Comparison of ENCODE assay signal across 1 cellular context in genomic region chr16:1677942-1678499, GRCh38.
A peak's percentile ranks its signal among the peaks of the same experiment; 100 is the strongest.
TF ChIP-seq lines count a peak whose summit lies in the region.

Gene JPT2 (plus strand): TSS chr16:1678279. CDS start chr16:1678313, 34 bp downstream.

TF ChIP-seq in HepG2, 621 proteins besides CTCF, POLR2A, EP300 and RAD21 (continued from another document and continues in another):
- TF ChIP-seq SKIL (CRISPR knock-in tag; IDR thresholded peaks at IDR 0.05; ENCODE audit: borderline replicate concordance) (no peak), CENPX (CRISPR knock-in tag; IDR thresholded peaks at IDR 0.05) (no peak), ZNF687 (CRISPR knock-in tag; IDR thresholded peaks at IDR 0.05) (peak; percentile 77), ZNF350 (CRISPR knock-in tag; IDR thresholded peaks at IDR 0.05; ENCODE audit: borderline replicate concordance, low read depth) (no peak), TAF1 (CRISPR knock-in tag; IDR thresholded peaks at IDR 0.05) (peak; percentile 59; the same call in 1 of the 2 replicates), TFDP2 (CRISPR knock-in tag; IDR thresholded peaks at IDR 0.05) (peak; percentile 94), ZNF776 (CRISPR knock-in tag; IDR thresholded peaks at IDR 0.05) (0 out of 2 replicates have a peak, but pooled peaks have one; percentile 35), ASH2L (IDR thresholded peaks at IDR 0.05; ENCODE audit: insufficient read length, low read depth, low read length) (no peak), ZNF3 (CRISPR knock-in tag; IDR thresholded peaks at IDR 0.05) (no peak), TBP (CRISPR knock-in tag; IDR thresholded peaks at IDR 0.05) (no peak), PTBP1 (IDR thresholded peaks at IDR 0.05; ENCODE audit: low read depth, low read length, poor library complexity, severe bottlenecking) (no peak), CBX1 (IDR thresholded peaks at IDR 0.05; ENCODE audit: low read depth) (no peak), ZBTB44 (CRISPR knock-in tag; IDR thresholded peaks at IDR 0.05) (no peak), LBX2 (CRISPR knock-in tag; IDR thresholded peaks at IDR 0.05; ENCODE audit: borderline replicate concordance) (no peak), DR1 (CRISPR knock-in tag; IDR thresholded peaks at IDR 0.05) (peak; percentile 88), ZBTB42 (CRISPR knock-in tag; IDR thresholded peaks at IDR 0.05) (no peak), HHEX (CRISPR knock-in tag; IDR thresholded peaks at IDR 0.05) (no peak), SYNCRIP (IDR thresholded peaks at IDR 0.05; ENCODE audit: insufficient read depth, low read depth, low read length) (no peak), ZNF225 (CRISPR knock-in tag; IDR thresholded peaks at IDR 0.05) (no peak), AKNA (CRISPR knock-in tag; IDR thresholded peaks at IDR 0.05; ENCODE audit: borderline replicate concordance) (no peak), DBP (CRISPR knock-in tag; IDR thresholded peaks at IDR 0.05; ENCODE audit: not compliant biosample characterization) (no peak), ZNF83 (CRISPR knock-in tag; IDR thresholded peaks at IDR 0.05; ENCODE audit: borderline replicate concordance) (no peak), ZNF652 (CRISPR knock-in tag; IDR thresholded peaks at IDR 0.05; ENCODE audit: borderline replicate concordance, low read depth) (no peak), ETV5 (CRISPR knock-in tag; IDR thresholded peaks at IDR 0.05; ENCODE audit: borderline replicate concordance) (no peak), ZNF33A (CRISPR knock-in tag; IDR thresholded peaks at IDR 0.05; ENCODE audit: borderline replicate concordance) (no peak), ZNF770 (CRISPR knock-in tag; IDR thresholded peaks at IDR 0.05) (no peak; the same call in 1 of the 2 replicates), SNAPC5 (CRISPR knock-in tag; IDR thresholded peaks at IDR 0.05; ENCODE audit: borderline replicate concordance) (no peak), TMF1 (CRISPR knock-in tag; IDR thresholded peaks at IDR 0.05; ENCODE audit: low read depth) (0 out of 2 replicates have a peak, but pooled peaks have one; percentile 44), MZF1 (CRISPR knock-in tag; IDR thresholded peaks at IDR 0.05; ENCODE audit: borderline replicate concordance) (no peak), ZNF232 (CRISPR knock-in tag; IDR thresholded peaks at IDR 0.05; ENCODE audit: borderline replicate concordance) (no peak), ZNF891 (CRISPR knock-in tag; IDR thresholded peaks at IDR 0.05) (0 out of 2 replicates have a peak, but pooled peaks have one; percentile 8), ZNF136 (CRISPR knock-in tag; IDR thresholded peaks at IDR 0.05; ENCODE audit: low read depth) (no peak), ZBTB3 (CRISPR knock-in tag; IDR thresholded peaks at IDR 0.05; ENCODE audit: borderline replicate concordance, low read depth) (no peak), GABPB1 (CRISPR knock-in tag; IDR thresholded peaks at IDR 0.05) (peak; percentile 78), RFXAP (CRISPR knock-in tag; IDR thresholded peaks at IDR 0.05; ENCODE audit: borderline replicate concordance) (peak; percentile 46; the same call in 1 of the 2 replicates), ZNF367 (CRISPR knock-in tag; IDR thresholded peaks at IDR 0.05; ENCODE audit: borderline replicate concordance) (no peak)
